2 cellular contexts compared by ENCODE assay signal in the genomic region with DNA sequence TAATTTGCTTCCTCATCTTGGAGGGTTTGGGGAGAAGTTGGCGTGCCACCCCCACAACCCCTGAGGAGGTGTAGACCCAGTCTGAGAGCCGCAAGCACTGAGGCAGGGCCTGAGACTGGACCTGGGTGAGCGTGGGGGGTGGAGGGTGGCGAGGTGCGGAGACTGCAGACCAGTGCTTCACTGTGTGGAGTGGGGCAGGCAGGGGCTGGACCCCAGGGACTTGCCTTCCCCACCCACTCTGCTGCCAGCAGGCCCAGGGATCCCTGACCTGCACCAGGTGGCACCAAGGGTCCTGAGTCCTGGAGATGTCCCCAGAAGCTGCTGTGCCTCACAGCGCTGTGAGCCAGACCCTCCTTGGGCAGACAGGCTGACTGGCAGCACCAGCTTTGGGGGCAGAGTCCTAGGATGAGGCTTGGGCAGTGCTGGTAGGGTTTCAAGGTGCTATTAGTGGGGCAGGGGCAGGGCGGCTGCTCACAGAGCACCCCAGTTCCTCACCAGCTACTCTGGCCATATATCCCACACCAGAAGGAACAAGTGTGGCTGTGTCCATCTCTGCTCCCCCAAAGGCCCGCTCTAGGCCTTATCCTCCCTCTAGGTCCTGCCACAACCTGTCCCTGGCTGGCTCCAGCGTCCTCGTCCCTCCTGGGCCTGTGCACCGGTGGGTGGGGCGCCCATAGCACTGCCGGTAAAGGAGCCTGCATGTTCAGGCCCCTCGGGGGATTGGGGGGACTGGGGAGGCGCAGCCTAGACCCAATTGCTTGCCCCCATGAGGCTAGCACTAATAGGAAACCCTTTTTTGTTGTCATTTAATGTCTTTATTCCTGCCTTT.
TF ChIP-seq lines count a peak whose summit lies in the region.

No MANE protein-coding gene starts in this region.

TF ChIP-seq in GM12891, 5 proteins besides CTCF, POLR2A, EP300 and RAD21:
- TF ChIP-seq POLR2AphosphoS5 (IDR thresholded peaks at IDR 0.05; ENCODE audit: low read depth, low read length) = no peak
- no peak for TF ChIP-seq PAX5 (IDR thresholded peaks at IDR 0.05; ENCODE audit: insufficient read depth, low read length, severe bottlenecking)
- no peak for TF ChIP-seq POU2F2 (IDR thresholded peaks at IDR 0.05; ENCODE audit: low read depth, low read length)
- TF ChIP-seq TAF1 (IDR thresholded peaks at IDR 0.05; ENCODE audit: low read depth, low read length) = no peak
- no peak for TF ChIP-seq SPI1 (IDR thresholded peaks at IDR 0.05; ENCODE audit: low read depth, low read length)

TF ChIP-seq in endothelial cell of umbilical vein, 7 proteins besides CTCF, POLR2A, EP300 and RAD21:
- TF ChIP-seq GATA2 (IDR thresholded peaks at IDR 0.05; ENCODE audit: insufficient read depth, insufficient read length, low read depth, low read length) = no peak
- peak; percentile 27 for TF ChIP-seq POLR2AphosphoS5 (IDR thresholded peaks at IDR 0.05; ENCODE audit: insufficient read depth, low read depth, low read length)
